8 cellular contexts compared by ENCODE assay signal in genomic region chr2:222708274-222708710, GRCh38. TPM values are rescaled to one million over a fixed set of nuclear protein-coding genes. Genes with fewer than 3 reads are reported as not detected.
DNase-seq lines count a peak whose midpoint lies in the region; ATAC-seq and TF ChIP-seq lines count a peak whose summit lies in the region.

No MANE protein-coding gene starts in this region.

- no peak for TF ChIP-seq POLR2A in HCT116 (IDR thresholded peaks at IDR 0.05; ENCODE audit: borderline replicate concordance, extremely low read depth, insufficient read depth, insufficient read length)

- H3K9ac ChIP-seq in HCT116 (ENCODE audit: low read length) = no peak overlapping the region

- intact Hi-C loops in CD8-positive, alpha-beta T cell (cut with DNase I, micrococcal nuclease) = loop anchor here (1.0 to 5.0 kb wide), 3 partner anchors 195 to 1089 kb away; no protein-coding TSS in a partner anchor
- intact Hi-C loops in HCT116 (cut with micrococcal nuclease) (loop anchor here (1.0 kb wide), 2 partner anchors 152 to 195 kb away; no protein-coding TSS in a partner anchor), dorsolateral prefrontal cortex (cut with DNase I) (loop anchor here (1.0 to 5.0 kb wide), 5 partner anchors 18 to 199 kb away; no protein-coding TSS in a partner anchor)

- no peaks in the 10 kb centered on the region for H4K20me1 ChIP-seq in HCT116 (ENCODE audit: insufficient read depth)

- no peaks in the 10 kb centered on the region for H3K36me3 Mint-ChIP-seq in CD8-positive, alpha-beta T cell
- no peaks in the 10 kb centered on the region for H3K36me3 Mint-ChIP-seq in memory B cell

- no peaks in the 10 kb centered on the region for H3K4me1 Mint-ChIP-seq in CD8-positive, alpha-beta T cell (ENCODE audit: low read depth)
- H3K4me1 Mint-ChIP-seq in memory B cell = peaks cover 9% of the 10 kb centered on the region

- peak; percentile 49 to 85 (median 69) for DNase-seq in CD8-positive, alpha-beta T cell
- peak; percentile 64 for DNase-seq in HCT116 (ENCODE audit: low read depth, low spot score)
- peak; percentile 84 for DNase-seq in NCI-H510A treated with DMSO at 0.1 percent for 48 hours (lab: John Stamatoyannopoulos, UW)
- DNase-seq in activated CD4-positive, alpha-beta T cell treated with anti-CD3 and anti-CD28 coated beads, Interleukin-2, amount 50 U/mL, for 4 hours = peak; percentile 69 to 73
- DNase-seq in dorsolateral prefrontal cortex = peak; percentile 64 to 91 (median 84)
- DNase-seq in memory B cell (ENCODE audit: low spot score in 2 of 2) = peak; percentile 68 to 77
- peak; percentile 58 for DNase-seq in stimulated activated CD8-positive, alpha-beta memory T cell treated with anti-CD3 and anti-CD28 coated beads, Interleukin-15, amount 100 ng/mL, for 24 hours (ENCODE audit: low read depth)

- H3K9me2 ChIP-seq in HCT116 (ENCODE audit: insufficient read depth) = no peaks in the 10 kb centered on the region

- no TSS peak for BruUV-seq in HCT116 (replicated peaks; lab: Mats Ljungman, UMichigan)

- RAD21 ChIA-PET in HCT116 (lab: Charles Lee; ENCODE audit: low non-redundant PET in 1 of 2, low total read pairs in 2 of 2, uncharacterized antibody in 2 of 2, unreplicated experiment in 2 of 2) = no interaction called here

- H3K4me3 Mint-ChIP-seq in CD8-positive, alpha-beta T cell = no peak overlapping the region
- H3K4me3 Mint-ChIP-seq in memory B cell = no peak overlapping the region

- no peak overlapping the region for H3K27ac ChIP-seq in CD8-positive, alpha-beta T cell (ENCODE audit: low read depth, low read length)
- H3K27ac ChIP-seq in HCT116 (ENCODE audit: low read depth, low read length) (no peak overlapping the region), dorsolateral prefrontal cortex (peak overlapping the region in 36 of 59 donors; percentile 11 to 86 (median 76))

- H3K4me1 ChIP-seq in CD8-positive, alpha-beta T cell (ENCODE audit: insufficient read depth, low read length) = no peaks in the 10 kb centered on the region
- peaks cover 8 to 24% of the 10 kb centered on the region in 2 experiments; a peak in 3 of 4 replicates for H3K4me1 ChIP-seq in HCT116 (ENCODE audit: control insufficient read depth in 1 of 2, insufficient read depth in 2 of 2, low read length in 2 of 2)

- peak overlapping the region; percentile 73 for H2AFZ ChIP-seq in HCT116 (ENCODE audit: low read depth, low read length, poor library complexity, severe bottlenecking)

- H3K27ac Mint-ChIP-seq in CD8-positive, alpha-beta T cell = no peak overlapping the region
- H3K27ac Mint-ChIP-seq in memory B cell = no peak overlapping the region

- TF ChIP-seq CTCF in CD8-positive, alpha-beta T cell (IDR thresholded peaks at IDR 0.05) = peak; percentile 99
- TF ChIP-seq CTCF in HCT116 (IDR thresholded peaks at IDR 0.05 in 2 of 3, conservative IDR thresholded peaks at IDR 0.05 in 1 of 3; ENCODE audit: borderline replicate concordance in 1 of 3, insufficient read depth in 1 of 3, low read depth in 2 of 3, low read length in 2 of 3) = peak; percentile 87 to 90 (median 89)
- peak; percentile 94 to 100 (median 98) for TF ChIP-seq CTCF in dorsolateral prefrontal cortex (IDR thresholded peaks at IDR 0.05 in 54 of 56, conservative IDR thresholded peaks at IDR 0.05 in 2 of 56; ENCODE audit: low read depth in 1 of 56, partially characterized antibody in 56 of 56)

- peak; percentile 84 for TF ChIP-seq RAD21 in HCT116 (IDR thresholded peaks at IDR 0.05; ENCODE audit: low read depth)

- no peaks in the 10 kb centered on the region for H3K9me3 ChIP-seq in CD8-positive, alpha-beta T cell (ENCODE audit: low read length)
- H3K9me3 ChIP-seq in HCT116 (ENCODE audit: control insufficient read depth in 1 of 2, insufficient read depth in 1 of 2, low read depth in 1 of 2, low read length in 2 of 2) = no peaks in the 10 kb centered on the region

- peaks cover 30% of the 10 kb centered on the region for H3K27me3 Mint-ChIP-seq in CD8-positive, alpha-beta T cell (ENCODE audit: low read depth)
- peaks cover 19% of the 10 kb centered on the region for H3K27me3 Mint-ChIP-seq in memory B cell

- POLR2A ChIA-PET in CD8-positive, alpha-beta T cell (lab: Charles Lee) = no interaction called here
- POLR2A ChIA-PET in HCT116 (lab: Charles Lee) = interaction anchor here (1.2 kb wide), 1 partner anchor 8 kb away, joined by 3 read pairs; no protein-coding TSS in a partner anchor

- peak overlapping the region; percentile 80 for H3K4me2 ChIP-seq in HCT116 (ENCODE audit: low read length)

- peaks cover 2% of the 10 kb centered on the region for H3K27me3 ChIP-seq in CD8-positive, alpha-beta T cell (ENCODE audit: insufficient read depth, low read length)
- no peaks in the 10 kb centered on the region for H3K27me3 ChIP-seq in HCT116 (ENCODE audit: insufficient read depth, low read length)
- no peaks in the 10 kb centered on the region for H3K27me3 ChIP-seq in dorsolateral prefrontal cortex

- peak; percentile 71 for ATAC-seq in CD8-positive, alpha-beta T cell
- ATAC-seq in HCT116 (peak; percentile 55), memory B cell (ENCODE audit: low read depth) (peak; percentile 69), HG03442 (IDR thresholded peaks at IDR 0.05; ENCODE audit: unreplicated experiment) (no peak)

- H3K36me3 ChIP-seq in CD8-positive, alpha-beta T cell (ENCODE audit: insufficient read depth, low read length) = no peaks in the 10 kb centered on the region
- H3K36me3 ChIP-seq in HCT116 (ENCODE audit: control insufficient read depth in 1 of 2, insufficient read depth in 2 of 2, low read length in 2 of 2) = no peaks in the 10 kb centered on the region

- H3K79me2 ChIP-seq in HCT116 (ENCODE audit: insufficient read depth, low read length) = no peaks in the 10 kb centered on the region

- H3K9me3 Mint-ChIP-seq in CD8-positive, alpha-beta T cell = no peaks in the 10 kb centered on the region
- no peaks in the 10 kb centered on the region for H3K9me3 Mint-ChIP-seq in memory B cell

- CTCF ChIA-PET in CD8-positive, alpha-beta T cell (lab: Charles Lee) = interaction anchor here (0.6 to 5.6 kb wide), 18 partner anchors 8 to 231 kb away, joined by 3 to 97 read pairs (median 4); no protein-coding TSS in a partner anchor
- CTCF ChIA-PET in HCT116 (lab: Charles Lee) = interaction anchor here (0.8 to 4.1 kb wide), 7 partner anchors 9 to 251 kb away, joined by 3 to 52 read pairs (median 4); no protein-coding TSS in a partner anchor

- H3K4me3 ChIP-seq in CD8-positive, alpha-beta T cell (ENCODE audit: low read depth, low read length) = no peak overlapping the region
- H3K4me3 ChIP-seq in HCT116 (replicated peaks in 1 of 2; ENCODE audit: low read depth in 1 of 2, low read length in 2 of 2) (no peak overlapping the region; a peak in 1 of 4 replicates), dorsolateral prefrontal cortex (peak overlapping the region in 30 of 59 donors; percentile 1 to 56 (median 27))

TF ChIP-seq in HCT116, 20 proteins besides CTCF, POLR2A, EP300 and RAD21:
- TF ChIP-seq ZFX (IDR thresholded peaks at IDR 0.05) = no peak
- TF ChIP-seq MAX (IDR thresholded peaks at IDR 0.05) = no peak
- peak; percentile 69 for TF ChIP-seq CBX3 (IDR thresholded peaks at IDR 0.05; ENCODE audit: low read depth)
- no peak for TF ChIP-seq CEBPB (IDR thresholded peaks at IDR 0.05; ENCODE audit: low read depth)

RNA-seq across cellular contexts. Expression of gene MOGAT1, which starts 36.8 kb away (rescaled TPM):
- not detected for total RNA-seq in CD8-positive, alpha-beta T cell
- total RNA-seq in HCT116 (2021; ENCODE audit: unreplicated experiment) = 0.22 TPM
- polyA plus RNA-seq in HCT116 (2012) = not detected in 2 replicates
- total RNA-seq in dorsolateral prefrontal cortex = 1 to 10 TPM in 32 of 120 experiments, under 1 TPM in 59, not detected in 29; 0.44 to 3.4 (median 0.85) TPM

RNA-seq across cellular contexts. Expression of gene FARSB, which starts 52.4 kb away (rescaled TPM):
- 1 to 10 TPM; 7.2 to 8.5 TPM for total RNA-seq in CD8-positive, alpha-beta T cell
- total RNA-seq in HCT116 (2021; ENCODE audit: unreplicated experiment) (50.7 TPM), dorsolateral prefrontal cortex (10 to 100 TPM; 13.2 to 41.5 (median 27.8) TPM)
- 23.0 and 33.0 TPM in 2 replicates for polyA plus RNA-seq in HCT116 (2012)

Comparison
In these comparisons a context has a peak if more than half of its experiments do, and no peak if none do; other contexts are left out.
1. H3K27ac ChIP-seq: peak in dorsolateral prefrontal cortex (36 of 59); none in CD8-positive, alpha-beta T cell (single experiment) and HCT116 (single experiment).
2. H3K4me3 ChIP-seq: peak in dorsolateral prefrontal cortex (30 of 59); none in CD8-positive, alpha-beta T cell (single experiment) and HCT116 (0 of 2).
3. Peak in every context shown above with its lines, with median percentiles within 50 percentile points of each other: DNase-seq and CTCF ChIP-seq.